ENCODE assay signal across 9 cellular contexts in genomic region chr9:72635197-72635596, GRCh38.
A peak's percentile ranks its signal among the peaks of the same experiment; 100 is the strongest.
DNase-seq lines count a peak whose midpoint lies in the region; ATAC-seq lines count a peak whose summit lies in the region.
"Had no signal": no experiment of that assay in that cellular context is flagged by ENCODE, and none has a peak within 500 bp of the region (broad histone marks: within the 10 kb centered on the region; RNA-seq: fewer than 3 reads in every experiment).

No MANE protein-coding gene starts in this region.

- DNase-seq in ureter (ENCODE audit: low spot score) (no peak), NCI-H1694 treated with DMSO at 0.1 percent for 48 hours (lab: John Stamatoyannopoulos, UW) (no peak), G401 (ENCODE audit: low spot score) (no peak)
- DNase-seq: DMS53 had no signal

- no peaks in the 10 kb centered on the region for H3K36me3 Mint-ChIP-seq in activated T-helper 17 cell treated with anti-CD3 and anti-CD28 coated beads, Interleukin-2, amount 50 U/mL, for 72 hours (ENCODE audit: low read depth)

- in situ Hi-C loops in G401 (cut with HindIII; ENCODE audit: low sequenced_read_pairs), result no loop called here

- peaks cover 13% of the 10 kb centered on the region for H3K4me1 Mint-ChIP-seq in activated T-helper 17 cell treated with anti-CD3 and anti-CD28 coated beads, Interleukin-2, amount 50 U/mL, for 72 hours

- H3K27me3 Mint-ChIP-seq in activated T-helper 17 cell treated with anti-CD3 and anti-CD28 coated beads, Interleukin-2, amount 50 U/mL, for 72 hours, result no peaks in the 10 kb centered on the region

- peak overlapping the region; percentile 41 for H3K4me3 Mint-ChIP-seq in activated T-helper 17 cell treated with anti-CD3 and anti-CD28 coated beads, Interleukin-2, amount 50 U/mL, for 72 hours

- H3K9me3 Mint-ChIP-seq in activated T-helper 17 cell treated with anti-CD3 and anti-CD28 coated beads, Interleukin-2, amount 50 U/mL, for 72 hours, result peaks cover 3% of the 10 kb centered on the region

- H3K27ac Mint-ChIP-seq in activated T-helper 17 cell treated with anti-CD3 and anti-CD28 coated beads, Interleukin-2, amount 50 U/mL, for 72 hours, result peak overlapping the region; percentile 52

- ATAC-seq in GM18499 (IDR thresholded peaks at IDR 0.05; ENCODE audit: insufficient read depth, unreplicated experiment), result peak; percentile 71
- peak; percentile 93 for ATAC-seq in GM19395 (IDR thresholded peaks at IDR 0.05; ENCODE audit: unreplicated experiment)
- peak; percentile 88 for ATAC-seq in HG02943 (IDR thresholded peaks at IDR 0.05; ENCODE audit: low read depth, unreplicated experiment)
- peak; percentile 88 for ATAC-seq in activated T-helper 17 cell treated with anti-CD3 and anti-CD28 coated beads, Interleukin-2, amount 50 U/mL, for 72 hours (replicated peaks)
- no peak for ATAC-seq in GM21737 (IDR thresholded peaks at IDR 0.05; ENCODE audit: unreplicated experiment)
